In genomic region chr18:44725300-44726096, GRCh38 we compare ENCODE assay signal across 8 cellular contexts. TPM values are rescaled to one million over a fixed set of nuclear protein-coding genes. Genes with fewer than 3 reads are reported as not detected.
DNase-seq lines count a peak whose midpoint lies in the region; ATAC-seq and TF ChIP-seq lines count a peak whose summit lies in the region.

No MANE protein-coding gene starts in this region.

- H3K4me1 Mint-ChIP-seq in brain, result peaks cover 97% of the 10 kb centered on the region

- H3K4me3 Mint-ChIP-seq in brain, result no peak overlapping the region

- no peak for TF ChIP-seq CTCF in brain (conservative IDR thresholded peaks at IDR 0.05)

- DNase-seq in T-helper 22 cell (ENCODE audit: low read depth), result peak; percentile 37
- peak; percentile 63 for DNase-seq in medulla oblongata (ENCODE audit: extremely low spot score)
- DNase-seq in stimulated activated CD8-positive, alpha-beta memory T cell treated with anti-CD3 and anti-CD28 coated beads, Interleukin-4, amount 100 ng/mL, for 48 hours, result peak; percentile 75
- no peak for DNase-seq in COLO829 (ENCODE audit: low spot score)
- DNase-seq in cerebellar cortex (ENCODE audit: low spot score), result no peak

- ATAC-seq in GM18868 (IDR thresholded peaks at IDR 0.05; ENCODE audit: unreplicated experiment) (peak; percentile 55), HG03159 (IDR thresholded peaks at IDR 0.05; ENCODE audit: unreplicated experiment) (peak; percentile 46)

- H3K9me3 Mint-ChIP-seq in brain, result peaks cover 0 to 5% (median 0%) of the 10 kb centered on the region in 5 experiments

- H3K36me3 Mint-ChIP-seq in brain, result peaks cover 29% of the 10 kb centered on the region

- peak overlapping the region; percentile 27 to 95 (median 86) for H3K27ac Mint-ChIP-seq in brain

- H3K27me3 Mint-ChIP-seq in brain, result no peaks in the 10 kb centered on the region

RNA-seq across cellular contexts. Expression of gene SETBP1, which starts 44.8 kb away (rescaled TPM):
- polyA plus RNA-seq in brain (ENCODE audit: insufficient read depth, low read depth, low replicate concordance), result 25.7 TPM

Comparison
In these comparisons a context has a peak if more than half of its experiments do, and no peak if none do; other contexts are left out.
1. DNase-seq: peak in T-helper 22 cell (single experiment), medulla oblongata (single experiment) and stimulated activated CD8-positive, alpha-beta memory T cell treated with anti-CD3 and anti-CD28 coated beads, Interleukin-4, amount 100 ng/mL, for 48 hours (single experiment); none in COLO829 (single experiment) and cerebellar cortex (single experiment).